ENCODE assay signal across 1 cellular context in genomic region chr5:115402092-115402491, GRCh38.
TF ChIP-seq lines count a peak whose summit lies in the region.

No MANE protein-coding gene starts in this region.

TF ChIP-seq in GM23338, 12 proteins besides CTCF, POLR2A, EP300 and RAD21:
- no peak for TF ChIP-seq ZNF462 (CRISPR knock-in tag; IDR thresholded peaks at IDR 0.05)
- TF ChIP-seq NANOG (IDR thresholded peaks at IDR 0.05; ENCODE audit: borderline replicate concordance) = no peak
TF ChIP-seq in GM23338: peak in this region for 0.
